In the genomic region with DNA sequence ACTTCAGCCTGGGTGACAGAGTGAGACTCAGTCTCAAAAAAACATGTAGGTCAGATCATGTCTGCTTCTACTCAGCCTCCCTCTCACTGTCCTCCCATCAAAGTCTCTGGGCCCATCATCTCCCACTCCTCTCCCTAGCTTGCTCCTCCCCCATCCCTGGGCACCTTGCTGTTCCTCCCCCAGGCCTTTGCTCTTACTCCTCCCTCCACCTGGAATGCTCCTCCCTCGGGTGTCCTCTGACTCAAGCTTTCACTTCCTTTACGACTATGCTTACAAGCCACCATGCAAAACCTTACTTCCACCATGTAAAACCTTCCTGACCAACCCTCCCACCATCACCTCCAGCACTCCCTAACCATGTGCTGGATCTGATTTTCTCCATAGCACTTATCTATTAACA, we compare ENCODE assay signal across 9 cellular contexts. TPM values are rescaled to one million over a fixed set of nuclear protein-coding genes. Genes with fewer than 3 reads are reported as not detected.
DNase-seq lines count a peak whose midpoint lies in the region; ATAC-seq and TF ChIP-seq lines count a peak whose summit lies in the region.
"Had no signal": no experiment of that assay in that cellular context is flagged by ENCODE, and none has a peak within 500 bp of the region (broad histone marks: within the 10 kb centered on the region; RNA-seq: fewer than 3 reads in every experiment).

No MANE protein-coding gene starts in this region.

- peak overlapping the region; percentile 61 for H3K27ac ChIP-seq in left ventricle myocardium inferior (replicated peaks)
- H3K27ac ChIP-seq in thyroid gland, result peak overlapping the region in 2 of 3 donors; percentile 15 to 27
- H3K27ac ChIP-seq in tibial nerve, result peak overlapping the region in 2 of 4 donors; percentile 68 to 69

- no peaks in the 10 kb centered on the region for H3K27me3 Mint-ChIP-seq in activated T-helper 17 cell treated with anti-CD3 and anti-CD28 coated beads, Interleukin-2, amount 50 U/mL, for 72 hours

- peaks cover 45% of the 10 kb centered on the region for H3K4me1 ChIP-seq in left ventricle myocardium inferior
- H3K4me1 ChIP-seq in thyroid gland, result peaks cover 17 to 27% of the 10 kb centered on the region in 2 donors
- H3K4me1 ChIP-seq in tibial nerve, result peaks cover 0 to 11% (median 0%) of the 10 kb centered on the region in 4 donors

- H3K9me3 Mint-ChIP-seq in activated T-helper 17 cell treated with anti-CD3 and anti-CD28 coated beads, Interleukin-2, amount 50 U/mL, for 72 hours, result no peaks in the 10 kb centered on the region

- H3K27ac Mint-ChIP-seq in activated T-helper 17 cell treated with anti-CD3 and anti-CD28 coated beads, Interleukin-2, amount 50 U/mL, for 72 hours, result peak overlapping the region; percentile 51

- H3K36me3 ChIP-seq in left ventricle myocardium inferior (peaks cover 78% of the 10 kb centered on the region), thyroid gland (peaks cover 4 to 7% of the 10 kb centered on the region in 2 donors), tibial nerve (peaks cover 0 to 87% (median 7%) of the 10 kb centered on the region in 3 donors)

- H3K9me3 ChIP-seq in left ventricle myocardium inferior (replicated peaks) (no peaks in the 10 kb centered on the region), thyroid gland (no peaks in the 10 kb centered on the region), tibial nerve (no peaks in the 10 kb centered on the region)

- peaks cover 6% of the 10 kb centered on the region for H3K4me1 Mint-ChIP-seq in activated T-helper 17 cell treated with anti-CD3 and anti-CD28 coated beads, Interleukin-2, amount 50 U/mL, for 72 hours

- intact Hi-C loops in left ventricle myocardium inferior (cut with micrococcal nuclease) (no loop called here), cardiac septum (cut with DNase I) (no loop called here), thyroid gland (cut with DNase I) (no loop called here)

- no peak overlapping the region for H3K4me3 ChIP-seq in left ventricle myocardium inferior
- H3K4me3 ChIP-seq in thyroid gland (replicated peaks in 1 of 3), result no peak overlapping the region
- H3K4me3 ChIP-seq in tibial nerve, result no peak overlapping the region

- ATAC-seq in HG03039 (IDR thresholded peaks at IDR 0.05; ENCODE audit: unreplicated experiment) (peak; percentile 74), HG03521 (IDR thresholded peaks at IDR 0.05; ENCODE audit: unreplicated experiment) (no peak)
- ATAC-seq in activated T-helper 17 cell treated with anti-CD3 and anti-CD28 coated beads, Interleukin-2, amount 50 U/mL, for 72 hours (replicated peaks), result peak; percentile 95

- H3K27me3 ChIP-seq in left ventricle myocardium inferior (ENCODE audit: low read depth) (no peaks in the 10 kb centered on the region), thyroid gland (no peaks in the 10 kb centered on the region), tibial nerve (no peaks in the 10 kb centered on the region)

- DNase-seq in left ventricle myocardium inferior, result no peak
- no peak for DNase-seq in cardiac septum (ENCODE audit: low spot score)
- DNase-seq in thyroid gland, result no peak
- DNase-seq in tibial nerve (ENCODE audit: low spot score in 2 of 2), result no peak
- DNase-seq in inferior parietal cortex (ENCODE audit: extremely low spot score), result no peak
- DNase-seq: left cardiac atrium had no signal

- 71 to 77% methylated on average over 2 of the region's 2 CpGs for WGBS in thyroid gland, 2 donors
- WGBS in tibial nerve, 2 donors, result 71 to 73% methylated on average over 2 of the region's 2 CpGs

- TF ChIP-seq EP300 in tibial nerve (IDR thresholded peaks at IDR 0.05), result no peak

- H3K4me3 Mint-ChIP-seq in activated T-helper 17 cell treated with anti-CD3 and anti-CD28 coated beads, Interleukin-2, amount 50 U/mL, for 72 hours, result no peak overlapping the region

- no peak for TF ChIP-seq CTCF in left ventricle myocardium inferior (IDR thresholded peaks at IDR 0.05; ENCODE audit: borderline replicate concordance)
- TF ChIP-seq CTCF in thyroid gland (IDR thresholded peaks at IDR 0.05), result no peak
- no peak for TF ChIP-seq CTCF in tibial nerve (IDR thresholded peaks at IDR 0.05)

- TF ChIP-seq POLR2A in thyroid gland (IDR thresholded peaks at IDR 0.05) (no peak), tibial nerve (IDR thresholded peaks at IDR 0.05) (no peak)

- peaks cover 89% of the 10 kb centered on the region for H3K36me3 Mint-ChIP-seq in activated T-helper 17 cell treated with anti-CD3 and anti-CD28 coated beads, Interleukin-2, amount 50 U/mL, for 72 hours (ENCODE audit: low read depth)

RNA-seq across cellular contexts. Expression of gene MTMR12, which starts 51.5 kb away (rescaled TPM):
- total RNA-seq in left ventricle myocardium inferior (13.8 TPM), cardiac septum (27.2 TPM), thyroid gland (10 to 100 TPM; 28.9 to 45.3 (median 37.3) TPM), tibial nerve (10 to 100 TPM; 35.8 to 40.0 (median 38.1) TPM)
- 10 to 100 TPM; 28.4 TPM for total RNA-seq in activated T-helper 17 cell treated with anti-CD3 and anti-CD28 coated beads, Interleukin-2, amount 50 U/mL, for 72 hours
